In the genomic region with DNA sequence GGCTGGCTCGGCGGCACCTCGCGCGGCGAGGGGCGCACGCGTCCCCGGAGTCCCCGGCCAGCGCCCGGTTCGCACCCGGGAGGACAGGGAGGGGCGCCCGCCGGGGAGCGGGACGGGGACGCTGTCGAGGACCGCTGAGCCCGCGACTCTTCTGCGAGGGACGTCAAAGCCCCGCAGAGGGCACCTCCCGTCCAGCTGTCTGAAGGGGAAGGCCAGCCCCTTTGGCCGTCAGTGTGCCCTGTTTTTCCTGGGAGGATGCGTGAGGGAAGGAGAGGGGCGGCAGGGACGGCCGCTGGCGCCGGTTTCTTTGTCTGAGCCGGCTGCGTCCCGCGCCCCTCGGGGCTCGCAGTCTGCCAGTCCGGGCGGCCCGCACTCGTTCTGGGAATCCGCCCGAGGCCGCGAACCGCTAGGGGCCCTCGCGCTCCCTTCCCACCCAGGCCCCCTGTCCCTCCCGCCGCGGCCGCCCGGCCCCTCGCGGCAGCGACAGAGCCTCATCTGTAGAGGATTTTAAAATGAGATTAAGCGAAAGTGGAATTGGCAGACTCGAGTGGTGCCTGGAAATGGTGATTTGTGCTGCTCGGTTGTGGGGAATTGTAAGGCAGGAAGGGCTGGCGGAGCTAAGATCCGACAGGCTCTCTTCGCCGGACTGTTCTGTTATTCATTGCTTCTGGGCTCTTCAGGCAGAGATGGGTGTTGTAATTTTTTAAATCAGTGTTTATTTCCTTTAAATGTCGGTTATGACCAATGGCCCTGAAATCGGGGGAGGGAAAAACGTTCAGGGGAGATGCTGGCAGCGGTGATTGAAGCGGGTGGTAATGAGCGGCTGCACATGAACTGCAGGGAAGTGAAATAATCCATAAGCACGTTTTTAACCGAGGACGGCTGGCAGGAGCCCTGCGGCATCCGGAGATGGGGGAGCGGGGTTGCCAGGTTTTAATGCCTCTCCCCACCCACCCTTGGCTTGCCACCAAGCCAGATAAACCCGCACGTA, we compare ENCODE assay signal across 8 cellular contexts. TPM values are rescaled to one million over a fixed set of nuclear protein-coding genes. Genes with fewer than 3 reads are reported as not detected.
DNase-seq lines count a peak whose midpoint lies in the region; ATAC-seq and TF ChIP-seq lines count a peak whose summit lies in the region.

No MANE protein-coding gene starts in this region.

- ATAC-seq in GM19395 (IDR thresholded peaks at IDR 0.05; ENCODE audit: unreplicated experiment): no peak

- no peaks in the 10 kb centered on the region for H3K9me3 ChIP-seq in smooth muscle cell (replicated peaks; ENCODE audit: low read depth)

- peak overlapping the region; percentile 80 for H3K4me3 Mint-ChIP-seq in activated naive CD8-positive, alpha-beta T cell

- WGBS in smooth muscle cell (ENCODE audit: low lambda C conversion rate): 5% methylated on average over 48 of the region's 82 CpGs

- H3K27ac Mint-ChIP-seq in activated naive CD8-positive, alpha-beta T cell: no peak overlapping the region

- no peaks in the 10 kb centered on the region for H3K36me3 ChIP-seq in smooth muscle cell (ENCODE audit: low read depth)

- H3K27me3 Mint-ChIP-seq in activated naive CD8-positive, alpha-beta T cell: peaks cover 39% of the 10 kb centered on the region

- no peaks in the 10 kb centered on the region for H3K79me2 ChIP-seq in smooth muscle cell (ENCODE audit: low read depth)

- H3K4me1 Mint-ChIP-seq in activated naive CD8-positive, alpha-beta T cell (ENCODE audit: low read depth): peaks cover 8% of the 10 kb centered on the region

- H3K4me3 ChIP-seq in iPS-11a (ENCODE audit: low read depth, low read length) (peak overlapping the region; percentile 38), smooth muscle cell (peak overlapping the region; percentile 50)

- H3F3A ChIP-seq in smooth muscle cell (ENCODE audit: low read depth): no peaks in the 10 kb centered on the region

- H3K27me3 ChIP-seq in smooth muscle cell (ENCODE audit: low read depth): peaks cover 71% of the 10 kb centered on the region

- no peak overlapping the region for H3K9ac ChIP-seq in smooth muscle cell (ENCODE audit: low read depth)

- peak overlapping the region; percentile 77 for H2AFZ ChIP-seq in smooth muscle cell (ENCODE audit: low read depth)

- H3K9me3 Mint-ChIP-seq in activated naive CD8-positive, alpha-beta T cell (ENCODE audit: low read depth): no peaks in the 10 kb centered on the region

- DNase-seq in DMS79 (lab: John Stamatoyannopoulos, UW) (peak; percentile 6), DMS79 treated with DMSO at 0.1 percent for 48 hours (lab: John Stamatoyannopoulos, UW) (no peak), NCI-H1694 (lab: John Stamatoyannopoulos, UW) (peak; percentile 67), smooth muscle cell (lab: John Stamatoyannopoulos, UW; ENCODE audit: unreplicated experiment) (no peak)
- no peak for DNase-seq in stimulated activated CD4-positive, alpha-beta T cell treated with anti-CD3 and anti-CD28 coated beads, Interleukin-4, amount 100 ng/mL, for 1 hour

- H3K4me2 ChIP-seq in smooth muscle cell: peak overlapping the region; percentile 87

- no peak for TF ChIP-seq CTCF in smooth muscle cell (IDR thresholded peaks at IDR 0.05; ENCODE audit: borderline replicate concordance, insufficient read depth, poor library complexity, severe bottlenecking)

- no peaks in the 10 kb centered on the region for H3K4me1 ChIP-seq in smooth muscle cell (ENCODE audit: low read depth)

- H3K36me3 Mint-ChIP-seq in activated naive CD8-positive, alpha-beta T cell: no peaks in the 10 kb centered on the region

- no peak overlapping the region for H3K27ac ChIP-seq in smooth muscle cell (ENCODE audit: low read depth)

- H4K20me1 ChIP-seq in smooth muscle cell (ENCODE audit: low read depth): no peaks in the 10 kb centered on the region

RNA-seq across cellular contexts. Expression of a gene that starts 0.6 kb away (rescaled TPM):
- total RNA-seq in smooth muscle cell: 0.04 and 0.90 TPM in 2 replicates
- 0.51 TPM in 1 of 2 replicates, not detected in the other for polyA plus RNA-seq in smooth muscle cell

Comparison
In these comparisons a context has a peak if more than half of its experiments do, and no peak if none do; other contexts are left out.
1. DNase-seq: peak in DMS79 (single experiment) and NCI-H1694 (single experiment); none in DMS79 treated with DMSO at 0.1 percent for 48 hours (single experiment), smooth muscle cell (single experiment) and stimulated activated CD4-positive, alpha-beta T cell treated with anti-CD3 and anti-CD28 coated beads, Interleukin-4, amount 100 ng/mL, for 1 hour (single experiment).